Comparison of ENCODE assay signal across 1 cellular context in genomic region chr7:126378642-126379041, GRCh38.
TF ChIP-seq lines count a peak whose summit lies in the region.

No MANE protein-coding gene starts in this region.

TF ChIP-seq in SK-N-SH, 30 proteins besides CTCF, POLR2A, EP300 and RAD21 (continued from another document):
- TF ChIP-seq FOXM1 (IDR thresholded peaks at IDR 0.05; ENCODE audit: low read depth) (no peak), FOSL2 (IDR thresholded peaks at IDR 0.05; ENCODE audit: borderline replicate concordance, low read depth) (no peak)
